Comparison of ENCODE assay signal across 1 cellular context in genomic region chr1:154324669-154325582, GRCh38.
TF ChIP-seq lines count a peak whose summit lies in the region.

Gene ATP8B2 (plus strand): TSS chr1:154325525. CDS start chr1:154328142, 2,617 bp downstream.

TF ChIP-seq in HepG2, 621 proteins besides CTCF, POLR2A, EP300 and RAD21 (continued from another document and continues in another):
- TF ChIP-seq, protein P1, sequence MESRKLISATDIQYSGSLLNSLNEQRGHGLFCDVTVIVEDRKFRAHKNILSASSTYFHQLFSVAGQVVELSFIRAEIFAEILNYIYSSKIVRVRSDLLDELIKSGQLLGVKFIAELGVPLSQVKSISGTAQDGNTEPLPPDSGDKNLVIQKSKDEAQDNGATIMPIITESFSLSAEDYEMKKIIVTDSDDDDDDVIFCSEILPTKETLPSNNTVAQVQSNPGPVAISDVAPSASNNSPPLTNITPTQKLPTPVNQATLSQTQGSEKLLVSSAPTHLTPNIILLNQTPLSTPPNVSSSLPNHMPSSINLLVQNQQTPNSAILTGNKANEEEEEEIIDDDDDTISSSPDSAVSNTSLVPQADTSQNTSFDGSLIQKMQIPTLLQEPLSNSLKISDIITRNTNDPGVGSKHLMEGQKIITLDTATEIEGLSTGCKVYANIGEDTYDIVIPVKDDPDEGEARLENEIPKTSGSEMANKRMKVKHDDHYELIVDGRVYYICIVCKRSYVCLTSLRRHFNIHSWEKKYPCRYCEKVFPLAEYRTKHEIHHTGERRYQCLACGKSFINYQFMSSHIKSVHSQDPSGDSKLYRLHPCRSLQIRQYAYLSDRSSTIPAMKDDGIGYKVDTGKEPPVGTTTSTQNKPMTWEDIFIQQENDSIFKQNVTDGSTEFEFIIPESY (CRISPR knock-in tag; IDR thresholded peaks at IDR 0.05), result peak; percentile 84
- TF ChIP-seq ZNF816 (CRISPR knock-in tag; IDR thresholded peaks at IDR 0.05; ENCODE audit: borderline replicate concordance) (no peak), TEF (CRISPR knock-in tag; IDR thresholded peaks at IDR 0.05) (no peak), NRL (CRISPR knock-in tag; IDR thresholded peaks at IDR 0.05; ENCODE audit: borderline replicate concordance) (peak; percentile 66; the same call in 1 of the 2 replicates), SP4 (CRISPR knock-in tag; IDR thresholded peaks at IDR 0.05) (0 out of 2 replicates have a peak, but pooled peaks have one; percentile 46), HNF4A (CRISPR knock-in tag; IDR thresholded peaks at IDR 0.05) (no peak), NFIB (CRISPR knock-in tag; IDR thresholded peaks at IDR 0.05; ENCODE audit: borderline replicate concordance) (no peak), TBL1XR1 (IDR thresholded peaks at IDR 0.05; ENCODE audit: borderline replicate concordance, low read length, partially characterized antibody) (no peak), HNF1B (CRISPR knock-in tag; IDR thresholded peaks at IDR 0.05) (0 out of 2 replicates have a peak, but pooled peaks have one; percentile 12), ZSCAN5A (CRISPR knock-in tag; IDR thresholded peaks at IDR 0.05; ENCODE audit: borderline replicate concordance) (no peak), PHB2 (IDR thresholded peaks at IDR 0.05; ENCODE audit: partially characterized antibody) (no peak), ARNT (IDR thresholded peaks at IDR 0.05) (no peak), ZBTB7B (CRISPR knock-in tag; IDR thresholded peaks at IDR 0.05) (peak; percentile 92), FOXA3 (CRISPR knock-in tag; IDR thresholded peaks at IDR 0.05) (no peak), ZNF644 (CRISPR knock-in tag; IDR thresholded peaks at IDR 0.05; ENCODE audit: low read depth) (no peak), ZEB1 (IDR thresholded peaks at IDR 0.05; ENCODE audit: insufficient replicate concordance, low read depth) (no peak), ETV6 (CRISPR knock-in tag; conservative IDR thresholded peaks at IDR 0.05) (no peak), PRDM10 (CRISPR knock-in tag; IDR thresholded peaks at IDR 0.05; ENCODE audit: low read depth) (no peak), HOXA9 (CRISPR knock-in tag; IDR thresholded peaks at IDR 0.05; ENCODE audit: borderline replicate concordance) (no peak), GABPB1 (CRISPR knock-in tag; IDR thresholded peaks at IDR 0.05) (peak; percentile 74), ZC3H4 (CRISPR knock-in tag; IDR thresholded peaks at IDR 0.05; ENCODE audit: borderline replicate concordance) (no peak), ZBTB21 (CRISPR knock-in tag; IDR thresholded peaks at IDR 0.05) (no peak), STAG1 (CRISPR knock-in tag; IDR thresholded peaks at IDR 0.05) (peak; percentile 58), BCL6 (CRISPR knock-in tag; IDR thresholded peaks at IDR 0.05) (peak; percentile 25; the same call in 1 of the 2 replicates), ZNF660 (CRISPR knock-in tag; IDR thresholded peaks at IDR 0.05; ENCODE audit: borderline replicate concordance, low read depth) (no peak), ZNF282 (IDR thresholded peaks at IDR 0.05; ENCODE audit: partially characterized antibody) (no peak), ZBTB44 (CRISPR knock-in tag; IDR thresholded peaks at IDR 0.05) (no peak)
- TF ChIP-seq, protein P2, sequence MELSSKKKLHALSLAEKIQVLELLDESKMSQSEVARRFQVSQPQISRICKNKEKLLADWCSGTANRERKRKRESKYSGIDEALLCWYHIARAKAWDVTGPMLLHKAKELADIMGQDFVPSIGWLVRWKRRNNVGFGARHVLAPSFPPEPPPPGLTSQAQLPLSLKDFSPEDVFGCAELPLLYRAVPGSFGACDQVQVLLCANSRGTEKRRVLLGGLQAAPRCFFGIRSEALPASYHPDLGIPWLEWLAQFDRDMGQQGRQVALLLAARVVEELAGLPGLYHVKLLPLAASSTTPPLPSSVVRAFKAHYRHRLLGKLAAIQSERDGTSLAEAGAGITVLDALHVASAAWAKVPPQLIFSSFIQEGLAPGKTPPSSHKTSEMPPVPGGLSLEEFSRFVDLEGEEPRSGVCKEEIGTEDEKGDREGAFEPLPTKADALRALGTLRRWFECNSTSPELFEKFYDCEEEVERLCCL (CRISPR knock-in tag; IDR thresholded peaks at IDR 0.05; ENCODE audit: borderline replicate concordance), result no peak
- TF ChIP-seq, protein P3, sequence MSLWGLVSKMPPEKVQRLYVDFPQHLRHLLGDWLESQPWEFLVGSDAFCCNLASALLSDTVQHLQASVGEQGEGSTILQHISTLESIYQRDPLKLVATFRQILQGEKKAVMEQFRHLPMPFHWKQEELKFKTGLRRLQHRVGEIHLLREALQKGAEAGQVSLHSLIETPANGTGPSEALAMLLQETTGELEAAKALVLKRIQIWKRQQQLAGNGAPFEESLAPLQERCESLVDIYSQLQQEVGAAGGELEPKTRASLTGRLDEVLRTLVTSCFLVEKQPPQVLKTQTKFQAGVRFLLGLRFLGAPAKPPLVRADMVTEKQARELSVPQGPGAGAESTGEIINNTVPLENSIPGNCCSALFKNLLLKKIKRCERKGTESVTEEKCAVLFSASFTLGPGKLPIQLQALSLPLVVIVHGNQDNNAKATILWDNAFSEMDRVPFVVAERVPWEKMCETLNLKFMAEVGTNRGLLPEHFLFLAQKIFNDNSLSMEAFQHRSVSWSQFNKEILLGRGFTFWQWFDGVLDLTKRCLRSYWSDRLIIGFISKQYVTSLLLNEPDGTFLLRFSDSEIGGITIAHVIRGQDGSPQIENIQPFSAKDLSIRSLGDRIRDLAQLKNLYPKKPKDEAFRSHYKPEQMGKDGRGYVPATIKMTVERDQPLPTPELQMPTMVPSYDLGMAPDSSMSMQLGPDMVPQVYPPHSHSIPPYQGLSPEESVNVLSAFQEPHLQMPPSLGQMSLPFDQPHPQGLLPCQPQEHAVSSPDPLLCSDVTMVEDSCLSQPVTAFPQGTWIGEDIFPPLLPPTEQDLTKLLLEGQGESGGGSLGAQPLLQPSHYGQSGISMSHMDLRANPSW (CRISPR knock-in tag; IDR thresholded peaks at IDR 0.05; ENCODE audit: borderline replicate concordance), result no peak
- TF ChIP-seq, protein P4, sequence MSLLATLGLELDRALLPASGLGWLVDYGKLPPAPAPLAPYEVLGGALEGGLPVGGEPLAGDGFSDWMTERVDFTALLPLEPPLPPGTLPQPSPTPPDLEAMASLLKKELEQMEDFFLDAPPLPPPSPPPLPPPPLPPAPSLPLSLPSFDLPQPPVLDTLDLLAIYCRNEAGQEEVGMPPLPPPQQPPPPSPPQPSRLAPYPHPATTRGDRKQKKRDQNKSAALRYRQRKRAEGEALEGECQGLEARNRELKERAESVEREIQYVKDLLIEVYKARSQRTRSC (CRISPR knock-in tag; IDR thresholded peaks at IDR 0.05; ENCODE audit: low read depth), result no peak
